23 cellular contexts compared by ENCODE assay signal in genomic region chr6:106104941-106105340, GRCh38. TPM values are rescaled to one million over a fixed set of nuclear protein-coding genes. Genes with fewer than 3 reads are reported as not detected.
A peak's percentile ranks its signal among the peaks of the same experiment; 100 is the strongest.
DNase-seq lines count a peak whose midpoint lies in the region; ATAC-seq and TF ChIP-seq lines count a peak whose summit lies in the region.
"Had no signal": no experiment of that assay in that cellular context is flagged by ENCODE, and none has a peak within 500 bp of the region (broad histone marks: within the 10 kb centered on the region; RNA-seq: fewer than 3 reads in every experiment).

No MANE protein-coding gene starts in this region.

- intact Hi-C loops in activated CD4-positive, alpha-beta T cell treated with anti-CD3 and anti-CD28 coated beads, Interleukin-2, amount 10 ng/mL, durations not matched to agents 24 days and 14 days (cut with micrococcal nuclease): no loop called here

- peaks cover 90% of the 10 kb centered on the region for H3K36me3 Mint-ChIP-seq in activated CD4-positive, alpha-beta T cell treated with anti-CD3 and anti-CD28 coated beads, Interleukin-2, amount 10 ng/mL, durations not matched to agents 24 days and 14 days (ENCODE audit: low read depth)
- H3K36me3 Mint-ChIP-seq in CD4-positive, CD25-positive, alpha-beta regulatory T cell: peaks cover 75% of the 10 kb centered on the region
- H3K36me3 Mint-ChIP-seq in T-helper 17 cell (ENCODE audit: low read depth) (peaks cover 34% of the 10 kb centered on the region), endothelial cell (ENCODE audit: low read depth, unreplicated experiment) (peaks cover 49% of the 10 kb centered on the region)
- no peaks in the 10 kb centered on the region for H3K36me3 Mint-ChIP-seq in naive thymus-derived CD8-positive, alpha-beta T cell

- H3K36me3 ChIP-seq in CD4-positive, CD25-positive, alpha-beta regulatory T cell (ENCODE audit: control insufficient read depth, insufficient read depth, low read length): peaks cover 60% of the 10 kb centered on the region
- H3K36me3 ChIP-seq: breast epithelium had no signal

- no peaks in the 10 kb centered on the region for H3K9me3 ChIP-seq in CD4-positive, CD25-positive, alpha-beta regulatory T cell (ENCODE audit: control insufficient read depth in 2 of 2, low read length in 2 of 2)
- H3K9me3 ChIP-seq in T-helper 17 cell (ENCODE audit: control insufficient read depth, low read length, poor library complexity, severe bottlenecking): no peaks in the 10 kb centered on the region
- H3K9me3 ChIP-seq: A549, breast epithelium had no signal

- TF ChIP-seq CTCF in endothelial cell (IDR thresholded peaks at IDR 0.05; ENCODE audit: unreplicated experiment): no peak

- peaks cover 83% of the 10 kb centered on the region for H3K4me1 ChIP-seq in CD4-positive, CD25-positive, alpha-beta regulatory T cell (ENCODE audit: control insufficient read depth, insufficient read depth, low read length, poor library complexity, severe bottlenecking)
- H3K4me1 ChIP-seq: breast epithelium had no signal

- peaks cover 65% of the 10 kb centered on the region for H3K4me1 Mint-ChIP-seq in activated CD4-positive, alpha-beta T cell treated with anti-CD3 and anti-CD28 coated beads, Interleukin-2, amount 10 ng/mL, durations not matched to agents 24 days and 14 days
- H3K4me1 Mint-ChIP-seq in CD4-positive, CD25-positive, alpha-beta regulatory T cell: peaks cover 12 to 89% (median 62%) of the 10 kb centered on the region in 4 donors
- H3K4me1 Mint-ChIP-seq in T-helper 17 cell: peaks cover 50% of the 10 kb centered on the region
- H3K4me1 Mint-ChIP-seq in endothelial cell (ENCODE audit: unreplicated experiment): peaks cover 47% of the 10 kb centered on the region
- H3K4me1 Mint-ChIP-seq in naive thymus-derived CD8-positive, alpha-beta T cell: peaks cover 17 to 63% (median 31%) of the 10 kb centered on the region in 4 donors

- peak overlapping the region; percentile 90 for H3K27ac ChIP-seq in CD4-positive, CD25-positive, alpha-beta regulatory T cell (ENCODE audit: insufficient read depth, low read length, poor library complexity, severe bottlenecking)
- H3K27ac ChIP-seq: A549, breast epithelium had no signal

- no peaks in the 10 kb centered on the region for H3K27me3 Mint-ChIP-seq in activated CD4-positive, alpha-beta T cell treated with anti-CD3 and anti-CD28 coated beads, Interleukin-2, amount 10 ng/mL, durations not matched to agents 24 days and 14 days
- no peaks in the 10 kb centered on the region for H3K27me3 Mint-ChIP-seq in CD4-positive, CD25-positive, alpha-beta regulatory T cell
- H3K27me3 Mint-ChIP-seq in T-helper 17 cell (no peaks in the 10 kb centered on the region), endothelial cell (ENCODE audit: unreplicated experiment) (no peaks in the 10 kb centered on the region)
- H3K27me3 Mint-ChIP-seq in naive thymus-derived CD8-positive, alpha-beta T cell: peaks cover 0 to 38% (median 6%) of the 10 kb centered on the region in 5 donors
- H3K27me3 Mint-ChIP-seq: naive thymus-derived CD4-positive, alpha-beta T cell had no signal

- POLR2A ChIA-PET in naive thymus-derived CD8-positive, alpha-beta T cell (lab: Charles Lee): interaction anchor here (1.5 kb wide), 1 partner anchor 10 kb away, joined by 3 read pairs; no protein-coding TSS in a partner anchor

- no peaks in the 10 kb centered on the region for H3K27me3 ChIP-seq in CD4-positive, CD25-positive, alpha-beta regulatory T cell (ENCODE audit: control insufficient read depth, insufficient read depth, low read length)
- H3K27me3 ChIP-seq: breast epithelium had no signal

- no peaks in the 10 kb centered on the region for H3K9me3 Mint-ChIP-seq in activated CD4-positive, alpha-beta T cell treated with anti-CD3 and anti-CD28 coated beads, Interleukin-2, amount 10 ng/mL, durations not matched to agents 24 days and 14 days
- peaks cover 0 to 2% (median 0%) of the 10 kb centered on the region in 7 donors for H3K9me3 Mint-ChIP-seq in CD4-positive, CD25-positive, alpha-beta regulatory T cell
- H3K9me3 Mint-ChIP-seq in endothelial cell (ENCODE audit: unreplicated experiment): no peaks in the 10 kb centered on the region
- no peaks in the 10 kb centered on the region for H3K9me3 Mint-ChIP-seq in naive thymus-derived CD8-positive, alpha-beta T cell
- H3K9me3 Mint-ChIP-seq: naive thymus-derived CD4-positive, alpha-beta T cell had no signal

- H3K27ac Mint-ChIP-seq in activated CD4-positive, alpha-beta T cell treated with anti-CD3 and anti-CD28 coated beads, Interleukin-2, amount 10 ng/mL, durations not matched to agents 24 days and 14 days: no peak overlapping the region
- H3K27ac Mint-ChIP-seq in CD4-positive, CD25-positive, alpha-beta regulatory T cell: peak overlapping the region; percentile 50 to 95 (median 88)
- peak overlapping the region; percentile 98 for H3K27ac Mint-ChIP-seq in T-helper 17 cell
- no peak overlapping the region for H3K27ac Mint-ChIP-seq in endothelial cell (ENCODE audit: unreplicated experiment)
- peak overlapping the region in 2 of 10 donors; percentile 55 to 56 for H3K27ac Mint-ChIP-seq in naive thymus-derived CD8-positive, alpha-beta T cell
- H3K27ac Mint-ChIP-seq: naive thymus-derived CD4-positive, alpha-beta T cell had no signal

- H3K4me3 Mint-ChIP-seq in activated CD4-positive, alpha-beta T cell treated with anti-CD3 and anti-CD28 coated beads, Interleukin-2, amount 10 ng/mL, durations not matched to agents 24 days and 14 days: peak overlapping the region; percentile 20
- peak overlapping the region; percentile 91 to 99 (median 96) for H3K4me3 Mint-ChIP-seq in CD4-positive, CD25-positive, alpha-beta regulatory T cell
- H3K4me3 Mint-ChIP-seq in T-helper 17 cell (peak overlapping the region; percentile 99), endothelial cell (ENCODE audit: unreplicated experiment) (peak overlapping the region; percentile 31)
- H3K4me3 Mint-ChIP-seq in naive thymus-derived CD8-positive, alpha-beta T cell: peak overlapping the region in 1 of 10 donors; percentile 44

- no peak for ATAC-seq in CD4-positive, CD25-positive, alpha-beta regulatory T cell (ENCODE audit: low read depth in 2 of 2)
- no peak for ATAC-seq in T-helper 17 cell
- no peak for ATAC-seq in naive thymus-derived CD8-positive, alpha-beta T cell
- ATAC-seq: A549; naive thymus-derived CD4-positive, alpha-beta T cell had no signal

- H3K4me3 ChIP-seq in CD4-positive, CD25-positive, alpha-beta regulatory T cell (ENCODE audit: low read depth, low read length): peak overlapping the region; percentile 71
- H3K4me3 ChIP-seq: A549, breast epithelium, skin epidermis had no signal

- DNase-seq in activated CD4-positive, alpha-beta T cell treated with anti-CD3 and anti-CD28 coated beads, Interleukin-2, amount 10 ng/mL, durations not matched to agents 24 days and 14 days: no peak
- no peak for DNase-seq in activated CD4-positive, alpha-beta T cell treated with anti-CD3 and anti-CD28 coated beads for 48 hours
- DNase-seq in CD4-positive, CD25-positive, alpha-beta regulatory T cell: no peak
- DNase-seq in T-helper 17 cell (no peak), endothelial cell (ENCODE audit: low spot score) (no peak), HCEC 1CT (no peak), RKO (ENCODE audit: low spot score) (no peak)
- DNase-seq in naive thymus-derived CD8-positive, alpha-beta T cell: no peak
- DNase-seq: activated gamma-delta T cell; amygdala; head of caudate nucleus; IMR-90; midbrain; naive thymus-derived CD4-positive, alpha-beta T cell; NCI-H1092 treated with DMSO at 0.1 percent for 48 hours; NCI-H2029; NCI-H526; SHP77; trophoblast cell had no signal

RNA-seq across cellular contexts. Expression of gene PRDM1, which starts 18.8 kb away (rescaled TPM):
- total RNA-seq in activated CD4-positive, alpha-beta T cell treated with anti-CD3 and anti-CD28 coated beads, Interleukin-2, amount 10 ng/mL, durations not matched to agents 24 days and 14 days: 35.9 and 37.4 TPM in 2 replicates
- total RNA-seq in CD4-positive, CD25-positive, alpha-beta regulatory T cell: 327 TPM
- polyA plus RNA-seq in CD4-positive, CD25-positive, alpha-beta regulatory T cell: 10 to 100 TPM; 48.6 to 71.6 (median 64.7) TPM
- total RNA-seq in T-helper 17 cell (100 to 1,000 TPM; 122 to 141 TPM), endothelial cell (ENCODE audit: unreplicated experiment) (19.6 TPM)
- total RNA-seq in naive thymus-derived CD8-positive, alpha-beta T cell: under 1 TPM; 0.58 to 0.94 TPM
- 10 to 100 TPM in 1 of 3 donors, 1 to 10 TPM in 1, under 1 TPM in 1; 0.35 to 15.6 (median 1.6) TPM for polyA plus RNA-seq in naive thymus-derived CD8-positive, alpha-beta T cell
- total RNA-seq: osteocyte had no signal

Comparison
In these comparisons a context has a peak if more than half of its experiments do, and no peak if none do; other contexts are left out.
1. H3K27ac Mint-ChIP-seq: peak in CD4-positive, CD25-positive, alpha-beta regulatory T cell (3 of 3) and T-helper 17 cell (single experiment); none in activated CD4-positive, alpha-beta T cell treated with anti-CD3 and anti-CD28 coated beads, Interleukin-2, amount 10 ng/mL, durations not matched to agents 24 days and 14 days (single experiment) and endothelial cell (single experiment).
2. RNA of gene PRDM1, which starts 18.8 kb away (total RNA-seq): 327 TPM in CD4-positive, CD25-positive, alpha-beta regulatory T cell (single experiment), 122 to 141 TPM in T-helper 17 cell, 35.9 to 37.4 TPM in activated CD4-positive, alpha-beta T cell treated with anti-CD3 and anti-CD28 coated beads, Interleukin-2, amount 10 ng/mL, durations not matched to agents 24 days and 14 days and 19.6 TPM in endothelial cell (single experiment); 0.58 to 0.94 TPM in naive thymus-derived CD8-positive, alpha-beta T cell; every median in the first group is over 10 times any median in the second.